8 cellular contexts compared by ENCODE assay signal in the genomic region with DNA sequence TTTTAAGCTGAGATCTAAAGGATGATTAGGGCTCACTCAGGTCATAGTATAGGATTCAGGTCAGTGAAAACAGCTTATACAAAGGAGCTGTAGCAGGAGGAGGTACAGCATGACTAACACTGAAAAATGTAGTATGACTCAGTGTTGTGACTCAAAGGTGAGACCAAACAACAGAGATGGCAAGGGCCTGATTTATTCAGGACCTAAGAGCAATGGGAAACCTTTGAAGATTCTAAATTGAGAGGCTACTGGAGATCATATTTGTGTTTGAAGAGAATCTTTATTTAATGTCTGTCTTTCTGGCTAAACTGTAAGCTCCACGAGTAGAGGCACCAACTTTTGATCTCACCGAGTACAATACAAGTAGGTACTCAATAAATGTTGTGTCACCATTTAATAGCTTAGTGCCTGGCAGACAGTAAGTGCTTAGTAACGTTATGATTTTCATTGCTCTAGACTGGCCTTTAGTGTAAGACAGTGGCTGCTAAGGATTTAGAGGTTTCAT. TPM values are rescaled to one million over a fixed set of nuclear protein-coding genes. Genes with fewer than 3 reads are reported as not detected.
DNase-seq lines count a peak whose midpoint lies in the region; ATAC-seq lines count a peak whose summit lies in the region.

No MANE protein-coding gene starts in this region.

- peak; percentile 92 for ATAC-seq in GM21619 (IDR thresholded peaks at IDR 0.05; ENCODE audit: unreplicated experiment)
- ATAC-seq in GM18517 (IDR thresholded peaks at IDR 0.05; ENCODE audit: unreplicated experiment) = no peak

- DNase-seq in AG08396 (ENCODE audit: low spot score) (peak; percentile 57), NCI-H460 (ENCODE audit: extremely low read depth, low read depth) (peak; percentile 58), hepatic stellate cell (ENCODE audit: low spot score) (peak; percentile 10), NCI-H2171 treated with DMSO at 0.1 percent for 48 hours (lab: John Stamatoyannopoulos, UW) (no peak), NCI-H345 treated with DMSO at 0.1 percent for 48 hours (lab: John Stamatoyannopoulos, UW; ENCODE audit: unreplicated experiment) (no peak), NOMO-1 treated with DMSO at 0.1 percent for 48 hours (lab: John Stamatoyannopoulos, UW; ENCODE audit: unreplicated experiment) (no peak)

RNA-seq across cellular contexts. Expression of a gene that starts 43.5 kb away (rescaled TPM):
- 54.7 and 62.4 TPM in 2 replicates for total RNA-seq in NCI-H460 (2014; rRNA removed; shearing (Covaris generic))
- 15.8 and 24.4 TPM in 2 replicates for polyA plus RNA-seq in NCI-H460 (2014; cell fraction: nucleus; rRNA removed)

Comparison
In these comparisons a context has a peak if more than half of its experiments do, and no peak if none do; other contexts are left out.
1. DNase-seq: peak in AG08396 (single experiment), NCI-H460 (single experiment) and hepatic stellate cell (single experiment); none in NCI-H2171 treated with DMSO at 0.1 percent for 48 hours (single experiment), NCI-H345 treated with DMSO at 0.1 percent for 48 hours (single experiment) and NOMO-1 treated with DMSO at 0.1 percent for 48 hours (single experiment).